In genomic region chr7:157276731-157277562, GRCh38 we compare ENCODE assay signal across 8 cellular contexts. TPM values are rescaled to one million over a fixed set of nuclear protein-coding genes. Genes with fewer than 3 reads are reported as not detected.
A peak's percentile ranks its signal among the peaks of the same experiment; 100 is the strongest.
DNase-seq lines count a peak whose midpoint lies in the region; ATAC-seq and TF ChIP-seq lines count a peak whose summit lies in the region.

No MANE protein-coding gene starts in this region.

- H3K4me2 ChIP-seq in PC-3 (ENCODE audit: low read length) = no peak overlapping the region

- H3K4me1 ChIP-seq in heart right ventricle (peaks cover 5 to 63% (median 33%) of the 10 kb centered on the region in 9 donors), PC-3 (ENCODE audit: insufficient read depth, low read length) (peaks cover 41% of the 10 kb centered on the region)

- H3K9me3 ChIP-seq in heart right ventricle = no peaks in the 10 kb centered on the region
- H3K9me3 ChIP-seq in PC-3 (ENCODE audit: low read length) = no peaks in the 10 kb centered on the region

- no peaks in the 10 kb centered on the region for H3F3A ChIP-seq in PC-3 (ENCODE audit: low read length, unreplicated experiment)

- H3K36me3 Mint-ChIP-seq in endothelial cell (ENCODE audit: low read depth, unreplicated experiment) = peaks cover 6% of the 10 kb centered on the region
- no peaks in the 10 kb centered on the region for H3K36me3 Mint-ChIP-seq in type B pancreatic cell

- no peak overlapping the region for H3K4me3 ChIP-seq in heart right ventricle
- no peak overlapping the region for H3K4me3 ChIP-seq in PC-3 (ENCODE audit: low read length)

- H3K27me3 Mint-ChIP-seq in endothelial cell (ENCODE audit: unreplicated experiment) = peaks cover 16% of the 10 kb centered on the region
- no peaks in the 10 kb centered on the region for H3K27me3 Mint-ChIP-seq in type B pancreatic cell

- H3K4me3 Mint-ChIP-seq in endothelial cell (ENCODE audit: unreplicated experiment) = no peak overlapping the region
- H3K4me3 Mint-ChIP-seq in type B pancreatic cell = no peak overlapping the region

- H3K9me3 Mint-ChIP-seq in endothelial cell (ENCODE audit: unreplicated experiment) (no peaks in the 10 kb centered on the region), type B pancreatic cell (no peaks in the 10 kb centered on the region)

- BruUV-seq in PC-3 (replicated peaks; lab: Mats Ljungman, UMichigan) = no TSS peak

- intact Hi-C loops in Right ventricle myocardium superior (cut with DNase I) (loop anchor here (10.0 kb wide), 1 partner anchor 312 kb away; no protein-coding TSS in a partner anchor), heart right ventricle (cut with DNase I) (loop anchor here in 6 of 10 donors (10.0 kb wide), 6 partner anchors 58 to 1482 kb away; partner anchors contain the start of gene DNAJB6 (in 1 of the 6)), PC-3 (cut with micrococcal nuclease) (loop anchor here (10.0 kb wide), 1 partner anchor 322 kb away; no protein-coding TSS in a partner anchor)

- ATAC-seq in Right ventricle myocardium superior (ENCODE audit: poor library complexity) = no peak
- no peak for ATAC-seq in heart right ventricle
- no peak for ATAC-seq in PC-3
- ATAC-seq in HG02678 (IDR thresholded peaks at IDR 0.05; ENCODE audit: unreplicated experiment) = no peak

- peaks cover 12% of the 10 kb centered on the region; the same call in 1 of the 2 replicates for H3K79me2 ChIP-seq in PC-3 (ENCODE audit: low read length)

- POLR2A ChIA-PET in PC-3 (lab: Charles Lee; ENCODE audit: unreplicated experiment) = no interaction called here

- no peak overlapping the region for H2AFZ ChIP-seq in PC-3 (ENCODE audit: low read length)

- H3K9me2 ChIP-seq in PC-3 (replicated peaks; ENCODE audit: low read length) = no peaks in the 10 kb centered on the region

- no peak overlapping the region for H3K9ac ChIP-seq in PC-3 (ENCODE audit: low read length)

- 43 to 58% methylated on average over 21 of the region's 21 CpGs for WGBS in heart right ventricle, 2 donors

- peak overlapping the region in 1 of 10 donors; percentile 31 for H3K27ac ChIP-seq in heart right ventricle
- peak overlapping the region; percentile 36; the same call in 1 of the 2 replicates for H3K27ac ChIP-seq in PC-3 (ENCODE audit: low read length)

- H4K20me1 ChIP-seq in PC-3 (ENCODE audit: low read length) = no peaks in the 10 kb centered on the region

- DNase-seq in Right ventricle myocardium superior = peak; percentile 61
- no peak for DNase-seq in heart right ventricle
- peak; percentile 35 for DNase-seq in PC-3
- no peak for DNase-seq in endothelial cell (ENCODE audit: low spot score)
- DNase-seq in type B pancreatic cell (ENCODE audit: extremely low spot score, unreplicated experiment) = no peak
- no peak for DNase-seq in DMS79 (lab: John Stamatoyannopoulos, UW)
- no peak for DNase-seq in SIG-M5 (lab: John Stamatoyannopoulos, UW)

- CTCF ChIA-PET in PC-3 (lab: Charles Lee) = no interaction called here

- H3K36me3 ChIP-seq in heart right ventricle (no peaks in the 10 kb centered on the region), PC-3 (ENCODE audit: low read depth, low read length) (no peaks in the 10 kb centered on the region)

- peaks cover 0 to 26% (median 6%) of the 10 kb centered on the region in 7 donors for H3K27me3 ChIP-seq in heart right ventricle
- no peaks in the 10 kb centered on the region for H3K27me3 ChIP-seq in PC-3 (ENCODE audit: low read length)

- H3K4me1 Mint-ChIP-seq in endothelial cell (ENCODE audit: unreplicated experiment) (peaks cover 12% of the 10 kb centered on the region), type B pancreatic cell (ENCODE audit: unreplicated experiment) (peaks cover 10% of the 10 kb centered on the region)

- TF ChIP-seq CTCF in heart right ventricle (IDR thresholded peaks at IDR 0.05) (no peak), PC-3 (conservative IDR thresholded peaks at IDR 0.05; ENCODE audit: low read depth, low read length) (no peak), endothelial cell (IDR thresholded peaks at IDR 0.05; ENCODE audit: unreplicated experiment) (no peak), type B pancreatic cell (conservative IDR thresholded peaks at IDR 0.05) (no peak)

- H3K27ac Mint-ChIP-seq in endothelial cell (ENCODE audit: unreplicated experiment) (peak overlapping the region; percentile 83), type B pancreatic cell (peak overlapping the region; percentile 36)

RNA-seq across cellular contexts. Expression of gene DNAJB6, which starts 59.9 kb away (rescaled TPM):
- 191 TPM for total RNA-seq in Right ventricle myocardium superior
- 100 to 1,000 TPM; 144 to 200 (median 188) TPM for total RNA-seq in heart right ventricle
- 100 to 1,000 TPM; 114 to 117 TPM for polyA plus RNA-seq in heart right ventricle
- total RNA-seq in PC-3 (2014; rRNA removed) = 119 and 151 TPM in 2 replicates
- 155 TPM for total RNA-seq in endothelial cell (ENCODE audit: unreplicated experiment)
- total RNA-seq in type B pancreatic cell (ENCODE audit: low replicate concordance) = 97.2 and 107 TPM in 2 replicates

Comparison
In these comparisons a context has a peak if more than half of its experiments do, and no peak if none do; other contexts are left out.
1. DNase-seq: peak in Right ventricle myocardium superior (single experiment) and PC-3 (single experiment); none in heart right ventricle (0 of 2), endothelial cell (single experiment), type B pancreatic cell (single experiment), DMS79 (single experiment) and SIG-M5 (single experiment).